In the genomic region with DNA sequence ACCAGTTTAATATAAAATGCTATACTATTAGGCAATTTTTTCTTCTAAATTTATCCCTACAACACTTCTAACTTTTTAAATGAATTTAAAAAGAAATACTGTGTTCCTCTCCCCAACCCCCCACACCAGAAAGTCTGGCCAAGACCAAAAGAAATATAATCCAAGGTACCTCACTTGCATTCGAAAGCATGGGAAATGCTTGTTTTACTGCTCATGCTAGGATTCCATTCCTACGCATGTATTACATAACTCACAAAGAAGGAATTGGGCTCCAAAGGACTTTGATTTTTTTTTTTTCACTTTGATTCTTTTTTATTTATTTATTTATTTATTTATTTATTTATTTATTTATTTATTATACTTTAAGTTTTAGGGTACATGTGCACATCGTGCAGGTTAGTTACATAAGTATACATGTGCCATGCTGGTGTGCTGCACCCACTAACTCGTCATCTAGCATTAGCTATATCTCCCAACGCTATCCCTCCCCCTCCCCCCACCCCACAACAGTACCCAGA, we compare ENCODE assay signal across 1 cellular context.
A peak's percentile ranks its signal among the peaks of the same experiment; 100 is the strongest.
TF ChIP-seq lines count a peak whose summit lies in the region.

No MANE protein-coding gene starts in this region.

TF ChIP-seq in HEK293, 187 proteins besides CTCF, POLR2A, EP300 and RAD21 (continued from another document):
- TF ChIP-seq, protein P1, sequence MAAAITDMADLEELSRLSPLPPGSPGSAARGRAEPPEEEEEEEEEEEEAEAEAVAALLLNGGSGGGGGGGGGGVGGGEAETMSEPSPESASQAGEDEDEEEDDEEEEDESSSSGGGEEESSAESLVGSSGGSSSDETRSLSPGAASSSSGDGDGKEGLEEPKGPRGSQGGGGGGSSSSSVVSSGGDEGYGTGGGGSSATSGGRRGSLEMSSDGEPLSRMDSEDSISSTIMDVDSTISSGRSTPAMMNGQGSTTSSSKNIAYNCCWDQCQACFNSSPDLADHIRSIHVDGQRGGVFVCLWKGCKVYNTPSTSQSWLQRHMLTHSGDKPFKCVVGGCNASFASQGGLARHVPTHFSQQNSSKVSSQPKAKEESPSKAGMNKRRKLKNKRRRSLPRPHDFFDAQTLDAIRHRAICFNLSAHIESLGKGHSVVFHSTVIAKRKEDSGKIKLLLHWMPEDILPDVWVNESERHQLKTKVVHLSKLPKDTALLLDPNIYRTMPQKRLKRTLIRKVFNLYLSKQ (tag by site-specific recombination; IDR thresholded peaks at IDR 0.05; ENCODE audit: borderline replicate concordance), result 0 out of 2 replicates have a peak, but pooled peaks have one; percentile 13
- TF ChIP-seq ZNF555 (tag by site-specific recombination; conservative IDR thresholded peaks at IDR 0.05) (peak; percentile 60), ZNF394 (tag by site-specific recombination; IDR thresholded peaks at IDR 0.05; ENCODE audit: borderline replicate concordance) (peak; percentile 83; the same call in 1 of the 2 replicates), ZNF654 (tag by site-specific recombination; IDR thresholded peaks at IDR 0.05; ENCODE audit: low read depth) (peak; percentile 33), ZNF341 (tag by site-specific recombination; IDR thresholded peaks at IDR 0.05; ENCODE audit: low read depth) (0 out of 2 replicates have a peak, but pooled peaks have one; percentile 15), ZNF560 (tag by site-specific recombination; IDR thresholded peaks at IDR 0.05; ENCODE audit: borderline replicate concordance) (peak; percentile 64; the same call in 1 of the 2 replicates), ZNF266 (tag by site-specific recombination; IDR thresholded peaks at IDR 0.05; ENCODE audit: low read depth) (peak; percentile 51; the same call in 1 of the 2 replicates), ZNF426 (tag by site-specific recombination; IDR thresholded peaks at IDR 0.05) (peak; percentile 73), ZNF140 (tag by site-specific recombination; IDR thresholded peaks at IDR 0.05) (peak; percentile 12; the same call in 1 of the 2 replicates), ZNF623 (tag by site-specific recombination; IDR thresholded peaks at IDR 0.05) (peak; percentile 61)
- TF ChIP-seq, protein P2, sequence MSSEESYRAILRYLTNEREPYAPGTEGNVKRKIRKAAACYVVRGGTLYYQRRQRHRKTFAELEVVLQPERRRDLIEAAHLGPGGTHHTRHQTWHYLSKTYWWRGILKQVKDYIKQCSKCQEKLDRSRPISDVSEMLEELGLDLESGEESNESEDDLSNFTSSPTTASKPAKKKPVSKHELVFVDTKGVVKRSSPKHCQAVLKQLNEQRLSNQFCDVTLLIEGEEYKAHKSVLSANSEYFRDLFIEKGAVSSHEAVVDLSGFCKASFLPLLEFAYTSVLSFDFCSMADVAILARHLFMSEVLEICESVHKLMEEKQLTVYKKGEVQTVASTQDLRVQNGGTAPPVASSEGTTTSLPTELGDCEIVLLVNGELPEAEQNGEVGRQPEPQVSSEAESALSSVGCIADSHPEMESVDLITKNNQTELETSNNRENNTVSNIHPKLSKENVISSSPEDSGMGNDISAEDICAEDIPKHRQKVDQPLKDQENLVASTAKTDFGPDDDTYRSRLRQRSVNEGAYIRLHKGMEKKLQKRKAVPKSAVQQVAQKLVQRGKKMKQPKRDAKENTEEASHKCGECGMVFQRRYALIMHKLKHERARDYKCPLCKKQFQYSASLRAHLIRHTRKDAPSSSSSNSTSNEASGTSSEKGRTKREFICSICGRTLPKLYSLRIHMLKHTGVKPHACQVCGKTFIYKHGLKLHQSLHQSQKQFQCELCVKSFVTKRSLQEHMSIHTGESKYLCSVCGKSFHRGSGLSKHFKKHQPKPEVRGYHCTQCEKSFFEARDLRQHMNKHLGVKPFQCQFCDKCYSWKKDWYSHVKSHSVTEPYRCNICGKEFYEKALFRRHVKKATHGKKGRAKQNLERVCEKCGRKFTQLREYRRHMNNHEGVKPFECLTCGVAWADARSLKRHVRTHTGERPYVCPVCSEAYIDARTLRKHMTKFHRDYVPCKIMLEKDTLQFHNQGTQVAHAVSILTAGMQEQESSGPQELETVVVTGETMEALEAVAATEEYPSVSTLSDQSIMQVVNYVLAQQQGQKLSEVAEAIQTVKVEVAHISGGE (tag by site-specific recombination; conservative IDR thresholded peaks at IDR 0.05; ENCODE audit: low read depth), result peak; percentile 75
- TF ChIP-seq, protein P3, sequence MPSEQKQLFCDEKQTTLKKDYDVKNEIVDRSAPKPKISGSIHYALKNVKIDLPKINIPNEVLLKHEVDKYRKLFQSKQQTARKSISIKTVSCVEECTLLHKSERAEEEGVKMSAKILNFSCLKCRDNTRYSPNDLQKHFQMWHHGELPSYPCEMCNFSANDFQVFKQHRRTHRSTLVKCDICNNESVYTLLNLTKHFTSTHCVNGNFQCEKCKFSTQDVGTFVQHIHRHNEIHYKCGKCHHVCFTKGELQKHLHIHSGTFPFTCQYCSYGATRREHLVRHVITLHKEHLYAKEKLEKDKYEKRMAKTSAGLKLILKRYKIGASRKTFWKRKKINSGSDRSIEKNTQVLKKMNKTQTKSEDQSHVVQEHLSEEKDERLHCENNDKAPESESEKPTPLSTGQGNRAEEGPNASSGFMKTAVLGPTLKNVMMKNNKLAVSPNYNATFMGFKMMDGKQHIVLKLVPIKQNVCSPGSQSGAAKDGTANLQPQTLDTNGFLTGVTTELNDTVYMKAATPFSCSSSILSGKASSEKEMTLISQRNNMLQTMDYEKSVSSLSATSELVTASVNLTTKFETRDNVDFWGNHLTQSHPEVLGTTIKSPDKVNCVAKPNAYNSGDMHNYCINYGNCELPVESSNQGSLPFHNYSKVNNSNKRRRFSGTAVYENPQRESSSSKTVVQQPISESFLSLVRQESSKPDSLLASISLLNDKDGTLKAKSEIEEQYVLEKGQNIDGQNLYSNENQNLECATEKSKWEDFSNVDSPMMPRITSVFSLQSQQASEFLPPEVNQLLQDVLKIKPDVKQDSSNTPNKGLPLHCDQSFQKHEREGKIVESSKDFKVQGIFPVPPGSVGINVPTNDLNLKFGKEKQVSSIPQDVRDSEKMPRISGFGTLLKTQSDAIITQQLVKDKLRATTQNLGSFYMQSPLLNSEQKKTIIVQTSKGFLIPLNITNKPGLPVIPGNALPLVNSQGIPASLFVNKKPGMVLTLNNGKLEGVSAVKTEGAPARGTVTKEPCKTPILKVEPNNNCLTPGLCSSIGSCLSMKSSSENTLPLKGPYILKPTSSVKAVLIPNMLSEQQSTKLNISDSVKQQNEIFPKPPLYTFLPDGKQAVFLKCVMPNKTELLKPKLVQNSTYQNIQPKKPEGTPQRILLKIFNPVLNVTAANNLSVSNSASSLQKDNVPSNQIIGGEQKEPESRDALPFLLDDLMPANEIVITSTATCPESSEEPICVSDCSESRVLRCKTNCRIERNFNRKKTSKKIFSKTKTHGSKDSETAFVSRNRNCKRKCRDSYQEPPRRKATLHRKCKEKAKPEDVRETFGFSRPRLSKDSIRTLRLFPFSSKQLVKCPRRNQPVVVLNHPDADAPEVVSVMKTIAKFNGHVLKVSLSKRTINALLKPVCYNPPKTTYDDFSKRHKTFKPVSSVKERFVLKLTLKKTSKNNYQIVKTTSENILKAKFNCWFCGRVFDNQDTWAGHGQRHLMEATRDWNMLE (tag by site-specific recombination; conservative IDR thresholded peaks at IDR 0.05; ENCODE audit: low read depth), result peak; percentile 83
- TF ChIP-seq, protein P4, sequence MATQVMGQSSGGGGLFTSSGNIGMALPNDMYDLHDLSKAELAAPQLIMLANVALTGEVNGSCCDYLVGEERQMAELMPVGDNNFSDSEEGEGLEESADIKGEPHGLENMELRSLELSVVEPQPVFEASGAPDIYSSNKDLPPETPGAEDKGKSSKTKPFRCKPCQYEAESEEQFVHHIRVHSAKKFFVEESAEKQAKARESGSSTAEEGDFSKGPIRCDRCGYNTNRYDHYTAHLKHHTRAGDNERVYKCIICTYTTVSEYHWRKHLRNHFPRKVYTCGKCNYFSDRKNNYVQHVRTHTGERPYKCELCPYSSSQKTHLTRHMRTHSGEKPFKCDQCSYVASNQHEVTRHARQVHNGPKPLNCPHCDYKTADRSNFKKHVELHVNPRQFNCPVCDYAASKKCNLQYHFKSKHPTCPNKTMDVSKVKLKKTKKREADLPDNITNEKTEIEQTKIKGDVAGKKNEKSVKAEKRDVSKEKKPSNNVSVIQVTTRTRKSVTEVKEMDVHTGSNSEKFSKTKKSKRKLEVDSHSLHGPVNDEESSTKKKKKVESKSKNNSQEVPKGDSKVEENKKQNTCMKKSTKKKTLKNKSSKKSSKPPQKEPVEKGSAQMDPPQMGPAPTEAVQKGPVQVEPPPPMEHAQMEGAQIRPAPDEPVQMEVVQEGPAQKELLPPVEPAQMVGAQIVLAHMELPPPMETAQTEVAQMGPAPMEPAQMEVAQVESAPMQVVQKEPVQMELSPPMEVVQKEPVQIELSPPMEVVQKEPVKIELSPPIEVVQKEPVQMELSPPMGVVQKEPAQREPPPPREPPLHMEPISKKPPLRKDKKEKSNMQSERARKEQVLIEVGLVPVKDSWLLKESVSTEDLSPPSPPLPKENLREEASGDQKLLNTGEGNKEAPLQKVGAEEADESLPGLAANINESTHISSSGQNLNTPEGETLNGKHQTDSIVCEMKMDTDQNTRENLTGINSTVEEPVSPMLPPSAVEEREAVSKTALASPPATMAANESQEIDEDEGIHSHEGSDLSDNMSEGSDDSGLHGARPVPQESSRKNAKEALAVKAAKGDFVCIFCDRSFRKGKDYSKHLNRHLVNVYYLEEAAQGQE (tag by site-specific recombination; IDR thresholded peaks at IDR 0.05), result peak; percentile 70; the same call in 1 of the 2 replicates
